ENCODE assay signal across 8 cellular contexts in genomic region chr12:126488786-126489185, GRCh38.
"Had no signal": no experiment of that assay in that cellular context is flagged by ENCODE, and none has a peak within 500 bp of the region (broad histone marks: within the 10 kb centered on the region; RNA-seq: fewer than 3 reads in every experiment).

No MANE protein-coding gene starts in this region.

- H3K4me3 ChIP-seq: GM23338, HAP-1 had no signal

- H3K4me3 Mint-ChIP-seq: GM23338, HFFc6, IgD-negative memory B cell had no signal

- H2AFZ ChIP-seq: GM23338 had no signal

- H3K36me3 ChIP-seq: HAP-1 had no signal

- H3K4me2 ChIP-seq: GM23338 had no signal

- H3K9me3 ChIP-seq: HAP-1 had no signal

- DNase-seq: H7, HFFc6 had no signal

- H3K36me3 Mint-ChIP-seq: IgD-negative memory B cell had no signal

- H3K27ac Mint-ChIP-seq: GM23338, HFFc6, IgD-negative memory B cell had no signal

- H3K4me1 ChIP-seq: HAP-1 had no signal

- ATAC-seq: GM23338, HCT116, HepG2 had no signal

- H3K4me1 Mint-ChIP-seq: GM23338, IgD-negative memory B cell had no signal

- H3K27ac ChIP-seq: HL-60 had no signal

- H3K27me3 Mint-ChIP-seq: IgD-negative memory B cell had no signal
